In the genomic region with DNA sequence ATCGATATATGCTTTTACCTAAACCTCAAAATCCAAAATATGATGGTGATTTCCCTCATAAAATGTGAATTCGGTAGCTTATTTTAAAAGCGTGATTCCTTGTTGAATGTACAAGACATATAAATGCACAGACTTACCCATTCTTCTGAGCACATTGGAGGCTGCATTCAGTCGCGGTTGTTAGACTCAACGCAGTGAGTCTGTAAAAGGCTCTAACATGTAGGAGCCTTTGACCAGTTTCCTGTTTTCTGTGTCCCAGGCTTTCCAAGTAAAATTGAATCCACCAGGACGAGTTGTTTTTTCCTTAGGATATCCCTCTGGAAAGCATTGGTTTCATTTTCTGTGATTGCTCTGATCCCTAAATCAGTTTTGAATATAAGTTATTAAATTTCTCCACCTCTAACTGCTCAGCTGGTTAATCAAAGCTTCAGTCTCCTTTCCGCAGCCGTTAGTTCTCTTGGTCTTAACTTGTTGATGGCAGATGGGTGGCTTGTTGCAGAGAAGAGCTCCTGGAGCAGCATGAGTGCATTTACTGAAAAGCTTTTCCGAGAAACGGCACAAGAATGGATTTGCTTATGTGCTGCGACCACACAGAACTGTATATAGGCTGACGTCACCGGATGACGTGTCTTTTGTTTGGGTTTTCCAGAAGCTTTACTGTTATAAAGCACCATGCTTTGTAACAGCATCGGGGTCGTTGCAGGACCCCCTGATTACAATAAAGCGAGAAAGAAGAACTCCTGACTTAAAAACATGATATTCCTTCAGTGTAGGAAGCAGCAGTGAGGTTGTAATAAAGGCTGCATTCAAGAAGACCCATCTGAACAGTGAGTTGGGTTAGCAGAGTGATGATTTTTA, we compare ENCODE assay signal across 10 cellular contexts. TPM values are rescaled to one million over a fixed set of nuclear protein-coding genes. Genes with fewer than 3 reads are reported as not detected.
A peak's percentile ranks its signal among the peaks of the same experiment; 100 is the strongest.
DNase-seq lines count a peak whose midpoint lies in the region; TF ChIP-seq lines count a peak whose summit lies in the region.
"Had no signal": no experiment of that assay in that cellular context is flagged by ENCODE, and none has a peak within 500 bp of the region (broad histone marks: within the 10 kb centered on the region; RNA-seq: fewer than 3 reads in every experiment).

A gene with protein sequence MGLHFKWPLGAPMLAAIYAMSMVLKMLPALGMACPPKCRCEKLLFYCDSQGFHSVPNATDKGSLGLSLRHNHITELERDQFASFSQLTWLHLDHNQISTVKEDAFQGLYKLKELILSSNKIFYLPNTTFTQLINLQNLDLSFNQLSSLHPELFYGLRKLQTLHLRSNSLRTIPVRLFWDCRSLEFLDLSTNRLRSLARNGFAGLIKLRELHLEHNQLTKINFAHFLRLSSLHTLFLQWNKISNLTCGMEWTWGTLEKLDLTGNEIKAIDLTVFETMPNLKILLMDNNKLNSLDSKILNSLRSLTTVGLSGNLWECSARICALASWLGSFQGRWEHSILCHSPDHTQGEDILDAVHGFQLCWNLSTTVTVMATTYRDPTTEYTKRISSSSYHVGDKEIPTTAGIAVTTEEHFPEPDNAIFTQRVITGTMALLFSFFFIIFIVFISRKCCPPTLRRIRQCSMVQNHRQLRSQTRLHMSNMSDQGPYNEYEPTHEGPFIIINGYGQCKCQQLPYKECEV (minus strand): TSS at position 565 of the 858 bp plus-strand sequence. CDS start 424 bp downstream, at position 141.

- H3K9me3 ChIP-seq in SJSA1 (replicated peaks), result no peaks in the 10 kb centered on the region
- H3K9me3 ChIP-seq in testis, result no peaks in the 10 kb centered on the region
- no peaks in the 10 kb centered on the region for H3K9me3 ChIP-seq in MM.1S (replicated peaks; ENCODE audit: insufficient read depth, low read length)

- no peak for TF ChIP-seq CTCF in GM13977 (IDR thresholded peaks at IDR 0.05; ENCODE audit: extremely low read depth, insufficient read depth, missing control alignments)
- TF ChIP-seq CTCF in testis (IDR thresholded peaks at IDR 0.05), result no peak
- TF ChIP-seq CTCF in MM.1S (IDR thresholded peaks at IDR 0.05; ENCODE audit: low read length), result no peak

- H3K36me3 ChIP-seq in SJSA1, result no peaks in the 10 kb centered on the region
- H3K36me3 ChIP-seq in testis (ENCODE audit: low read depth, missing control alignments), result no peaks in the 10 kb centered on the region
- H3K36me3 ChIP-seq in MM.1S (replicated peaks; ENCODE audit: insufficient read depth, low read length), result no peaks in the 10 kb centered on the region; the same call in 1 of the 2 replicates

- TF ChIP-seq POLR2A in testis (IDR thresholded peaks at IDR 0.05), result no peak

- DNase-seq in DMS79 treated with DMSO at 0.1 percent for 48 hours (lab: John Stamatoyannopoulos, UW) (peak; percentile 49), SJSA1 (ENCODE audit: low read depth in 1 of 2, low spot score in 2 of 2) (peak; percentile 86 to 89), fibroblast of peridontal ligament (ENCODE audit: extremely low read depth) (peak; percentile 96), posterior cingulate gyrus (peak in 9 of 10 donors; percentile 36 to 91 (median 69)), GM13977 (ENCODE audit: low spot score) (no peak), testis (no peak), MM.1S (no peak)
- no peak for DNase-seq in effector CD8-positive, alpha-beta T cell (lab: John Stamatoyannopoulos, UW)
- DNase-seq: activated CD4-positive, alpha-beta T cell treated with anti-CD3 and anti-CD28 coated beads, Interleukin-2, amount 50 U/mL, for 48 hours; NCI-H774 had no signal

- H4K20me1 ChIP-seq in MM.1S (ENCODE audit: insufficient read depth, low read length), result no peaks in the 10 kb centered on the region

- no peaks in the 10 kb centered on the region for H3K9me2 ChIP-seq in MM.1S (replicated peaks; ENCODE audit: insufficient read depth, low read length)

- H3K4me2 ChIP-seq in MM.1S (ENCODE audit: low read depth, low read length), result no peak within 1 kb of the TSS

- peaks cover 23% of the 10 kb centered on the region; the same call in 1 of the 2 replicates for H3K79me2 ChIP-seq in MM.1S (ENCODE audit: low read length)

- intact Hi-C loops in posterior cingulate gyrus (cut with DNase I) (loop anchor here (5.0 to 10.0 kb wide), 5 partner anchors 50 to 387 kb away; partner anchors contain the start of gene SIL1), testis (cut with DNase I; ENCODE audit: low total_unique reads) (no loop called here)

- H3K27ac ChIP-seq in SJSA1 (peak within 1 kb of the TSS; percentile 59), testis (no peak within 1 kb of the TSS), MM.1S (ENCODE audit: low read length) (no peak within 1 kb of the TSS)

- in situ Hi-C loops in GM13977 (cut with MboI; ENCODE audit: low pct_unique_long_range_greater_than_20kb, low sequenced_read_pairs, unreplicated experiment), result no loop called here

- 85 to 87% methylated on average over 18 of the region's 18 CpGs for WGBS in testis, 2 donors

- no peak within 1 kb of the TSS for H3K9ac ChIP-seq in MM.1S (ENCODE audit: low read length)

- H2AFZ ChIP-seq in MM.1S (ENCODE audit: low read length), result no peak within 1 kb of the TSS

- peak within 1 kb of the TSS; percentile 24 for H3K4me3 ChIP-seq in SJSA1
- no peak within 1 kb of the TSS for H3K4me3 ChIP-seq in testis
- no peak within 1 kb of the TSS for H3K4me3 ChIP-seq in MM.1S (ENCODE audit: low read length)

- H3K4me1 ChIP-seq in SJSA1 (replicated peaks), result peaks cover 54% of the 10 kb centered on the region
- H3K4me1 ChIP-seq in testis, result peaks cover 7% of the 10 kb centered on the region
- H3K4me1 ChIP-seq in MM.1S (ENCODE audit: low read length), result no peaks in the 10 kb centered on the region

- no peaks in the 10 kb centered on the region for H3F3A ChIP-seq in MM.1S (ENCODE audit: insufficient read depth, low read length)

- H3K27me3 ChIP-seq in SJSA1 (replicated peaks) (no peaks in the 10 kb centered on the region), testis (no peaks in the 10 kb centered on the region), MM.1S (replicated peaks; ENCODE audit: insufficient read depth, low read length) (no peaks in the 10 kb centered on the region)

RNA-seq across cellular contexts. Expression of the gene that starts here (rescaled TPM):
- 0.21 TPM in 1 of 2 replicates, not detected in the other for total RNA-seq in SJSA1 (2014; rRNA removed; shearing (Covaris generic))
- under 1 TPM; 0.16 to 0.19 TPM for total RNA-seq in testis
- 0.09 TPM for polyA plus RNA-seq in testis (ENCODE audit: insufficient read depth, low read depth, low replicate concordance)

Comparison
In these comparisons a context has a peak if more than half of its experiments do, and no peak if none do; other contexts are left out.
1. Peak in DNase-seq, H3K4me3 ChIP-seq and H3K27ac ChIP-seq in SJSA1; RNA of the gene not detected or under 1 TPM.
2. DNase-seq: peak in DMS79 treated with DMSO at 0.1 percent for 48 hours (single experiment), fibroblast of peridontal ligament (single experiment) and posterior cingulate gyrus (9 of 10); none in GM13977 (single experiment), effector CD8-positive, alpha-beta T cell (single experiment), testis (single experiment) and MM.1S (single experiment).